In genomic region chr4:54217642-54218486, GRCh38 we compare ENCODE assay signal across 8 cellular contexts. TPM values are rescaled to one million over a fixed set of nuclear protein-coding genes. Genes with fewer than 3 reads are reported as not detected.
A peak's percentile ranks its signal among the peaks of the same experiment; 100 is the strongest.
DNase-seq lines count a peak whose midpoint lies in the region; ATAC-seq, FAIRE-seq and TF ChIP-seq lines count a peak whose summit lies in the region.

No MANE protein-coding gene starts in this region.

- peaks cover 4 to 7% (median 5%) of the 10 kb centered on the region in 4 donors for H3K4me1 Mint-ChIP-seq in CD4-positive, alpha-beta memory T cell
- H3K4me1 Mint-ChIP-seq in type B pancreatic cell (ENCODE audit: unreplicated experiment), result peaks cover 14% of the 10 kb centered on the region

- no peaks in the 10 kb centered on the region for H3K36me3 ChIP-seq in CD4-positive, alpha-beta memory T cell (ENCODE audit: insufficient read depth, low read length)
- H3K36me3 ChIP-seq in neural cell (ENCODE audit: insufficient read depth, low read length), result no peaks in the 10 kb centered on the region

- H4K20me1 ChIP-seq in neural cell (ENCODE audit: insufficient read depth), result no peaks in the 10 kb centered on the region

- no peaks in the 10 kb centered on the region for H3F3A ChIP-seq in neural cell (ENCODE audit: insufficient read depth, low read length, poor library complexity, severe bottlenecking)

- no peak overlapping the region for H2AFZ ChIP-seq in neural cell (ENCODE audit: low read depth, low read length)

- no peaks in the 10 kb centered on the region for H3K9me3 ChIP-seq in CD4-positive, alpha-beta memory T cell (ENCODE audit: control insufficient read depth in 1 of 2, low read length in 2 of 2)
- no peaks in the 10 kb centered on the region for H3K9me3 ChIP-seq in neural cell (ENCODE audit: low read length)

- intact Hi-C loops in CD4-positive, alpha-beta memory T cell (cut with micrococcal nuclease), result loop anchor here (1.0 kb wide), 2 partner anchors 16 to 288 kb away; no protein-coding TSS in a partner anchor

- no peaks in the 10 kb centered on the region for H3K9me3 Mint-ChIP-seq in CD4-positive, alpha-beta memory T cell
- peaks cover under 1% of the 10 kb centered on the region for H3K9me3 Mint-ChIP-seq in type B pancreatic cell

- H3K36me3 Mint-ChIP-seq in CD4-positive, alpha-beta memory T cell, result no peaks in the 10 kb centered on the region
- no peaks in the 10 kb centered on the region for H3K36me3 Mint-ChIP-seq in type B pancreatic cell

- H3K4me1 ChIP-seq in CD4-positive, alpha-beta memory T cell (ENCODE audit: insufficient read depth, low read length), result no peaks in the 10 kb centered on the region
- H3K4me1 ChIP-seq in foreskin keratinocyte, result no peaks in the 10 kb centered on the region

- no peaks in the 10 kb centered on the region for H3K9me2 ChIP-seq in neural cell (ENCODE audit: insufficient read depth, low read length)

- peak; percentile 93 for TF ChIP-seq RAD21 in neural cell (conservative IDR thresholded peaks at IDR 0.05)

- peak; percentile 88 for TF ChIP-seq EP300 in neural cell (conservative IDR thresholded peaks at IDR 0.05; ENCODE audit: poor library complexity, severe bottlenecking)

- no peak overlapping the region for H3K9ac ChIP-seq in neural cell (ENCODE audit: low read length)

- TF ChIP-seq CTCF in foreskin keratinocyte (conservative IDR thresholded peaks at IDR 0.05) (peak; percentile 96), neural cell (IDR thresholded peaks at IDR 0.05; ENCODE audit: poor library complexity, severe bottlenecking) (peak; percentile 96), type B pancreatic cell (conservative IDR thresholded peaks at IDR 0.05) (peak; percentile 96)

- CTCF ChIA-PET in CD4-positive, alpha-beta memory T cell (lab: Charles Lee; ENCODE audit: partially characterized antibody), result interaction anchor here (0.6 to 12.6 kb wide), 6 partner anchors 11 to 1020 kb away, joined by 3 to 258 read pairs (median 20); no protein-coding TSS in a partner anchor

- no peaks in the 10 kb centered on the region for H3K79me2 ChIP-seq in neural cell (replicated peaks; ENCODE audit: insufficient read depth, low read length)

- H3K27me3 Mint-ChIP-seq in CD4-positive, alpha-beta memory T cell, result peaks cover 22 to 27% of the 10 kb centered on the region in 2 donors
- H3K27me3 Mint-ChIP-seq in type B pancreatic cell, result peaks cover 47% of the 10 kb centered on the region

- H3K27ac ChIP-seq in CD4-positive, alpha-beta memory T cell (ENCODE audit: low read depth, low read length), result no peak overlapping the region
- H3K27ac ChIP-seq in foreskin keratinocyte (no peak overlapping the region), neural cell (ENCODE audit: low read length) (peak overlapping the region; percentile 4)

- no peak for FAIRE-seq in RCC 7860 (lab: Jason Lieb, UNC)

- peak in 4 of 5 donors; percentile 53 to 59 (median 54) for DNase-seq in CD4-positive, alpha-beta memory T cell
- DNase-seq in Kasumi-1 (lab: John Stamatoyannopoulos, UW) (peak; percentile 98 to 99), RCC 7860 (ENCODE audit: low spot score) (peak; percentile 53), foreskin keratinocyte (peak in 1 of 2 donors; percentile 74), type B pancreatic cell (ENCODE audit: extremely low spot score, unreplicated experiment) (peak; percentile 80)
- peak; percentile 49 for DNase-seq in activated naive CD4-positive, alpha-beta T cell treated with Interleukin-2 at 50 U/mL for 16 hours

- H3K4me3 ChIP-seq in CD4-positive, alpha-beta memory T cell (ENCODE audit: low read length in 2 of 2), result no peak overlapping the region
- H3K4me3 ChIP-seq in neural cell (ENCODE audit: low read length), result peak overlapping the region; percentile 61

- peak; percentile 64 for ATAC-seq in GM21390 (IDR thresholded peaks at IDR 0.05; ENCODE audit: unreplicated experiment)
- ATAC-seq in foreskin keratinocyte, result peak; percentile 84

- POLR2A ChIA-PET in CD4-positive, alpha-beta memory T cell (lab: Charles Lee; ENCODE audit: partially characterized antibody), result no interaction called here

- peak overlapping the region; percentile 88 for H3K4me2 ChIP-seq in neural cell (ENCODE audit: low read length)

- H3K27me3 ChIP-seq in CD4-positive, alpha-beta memory T cell (ENCODE audit: insufficient read depth, low read length), result peaks cover 4% of the 10 kb centered on the region
- H3K27me3 ChIP-seq in foreskin keratinocyte, result peaks cover 15% of the 10 kb centered on the region
- H3K27me3 ChIP-seq in neural cell (ENCODE audit: insufficient read depth, low read depth, low read length), result no peaks in the 10 kb centered on the region

- peak overlapping the region in 3 of 8 donors; percentile 39 to 61 (median 53) for H3K4me3 Mint-ChIP-seq in CD4-positive, alpha-beta memory T cell
- peak overlapping the region; percentile 84 for H3K4me3 Mint-ChIP-seq in type B pancreatic cell

- no peak overlapping the region for H3K27ac Mint-ChIP-seq in CD4-positive, alpha-beta memory T cell
- peak overlapping the region; percentile 54 for H3K27ac Mint-ChIP-seq in type B pancreatic cell

TF ChIP-seq in neural cell, 6 proteins besides CTCF, POLR2A, EP300 and RAD21:
- peak; percentile 88 for TF ChIP-seq POLR2AphosphoS5 (IDR thresholded peaks at IDR 0.05)
- no peak for TF ChIP-seq MXI1 (conservative IDR thresholded peaks at IDR 0.05; ENCODE audit: poor library complexity, severe bottlenecking)
- peak; percentile 45 for TF ChIP-seq REST (IDR thresholded peaks at IDR 0.05; ENCODE audit: borderline replicate concordance)
- TF ChIP-seq TAF1 (IDR thresholded peaks at IDR 0.05; ENCODE audit: low read depth), result no peak
- no peak for TF ChIP-seq EZH2 (IDR thresholded peaks at IDR 0.05; ENCODE audit: borderline replicate concordance, insufficient read depth, low read length, poor library complexity, severe bottlenecking)
- TF ChIP-seq SMC3 (conservative IDR thresholded peaks at IDR 0.05; ENCODE audit: poor library complexity), result peak; percentile 95

RNA-seq across cellular contexts. Expression of gene PDGFRA, which starts 11.2 kb away (rescaled TPM):
- total RNA-seq in CD4-positive, alpha-beta memory T cell, result not detected
- polyA plus RNA-seq in CD4-positive, alpha-beta memory T cell, result not detected
- 0.07 TPM in 1 of 2 replicates, not detected in the other for total RNA-seq in foreskin keratinocyte
- not detected in 2 replicates for polyA plus RNA-seq in foreskin keratinocyte
- polyA plus RNA-seq in neural cell, result 0.40 and 0.43 TPM in 2 replicates
- 0.97 and 1.0 TPM in 2 replicates for polyA minus RNA-seq in neural cell
- total RNA-seq in type B pancreatic cell (ENCODE audit: low replicate concordance), result 4.8 and 215 TPM in 2 replicates
